In the genomic region with DNA sequence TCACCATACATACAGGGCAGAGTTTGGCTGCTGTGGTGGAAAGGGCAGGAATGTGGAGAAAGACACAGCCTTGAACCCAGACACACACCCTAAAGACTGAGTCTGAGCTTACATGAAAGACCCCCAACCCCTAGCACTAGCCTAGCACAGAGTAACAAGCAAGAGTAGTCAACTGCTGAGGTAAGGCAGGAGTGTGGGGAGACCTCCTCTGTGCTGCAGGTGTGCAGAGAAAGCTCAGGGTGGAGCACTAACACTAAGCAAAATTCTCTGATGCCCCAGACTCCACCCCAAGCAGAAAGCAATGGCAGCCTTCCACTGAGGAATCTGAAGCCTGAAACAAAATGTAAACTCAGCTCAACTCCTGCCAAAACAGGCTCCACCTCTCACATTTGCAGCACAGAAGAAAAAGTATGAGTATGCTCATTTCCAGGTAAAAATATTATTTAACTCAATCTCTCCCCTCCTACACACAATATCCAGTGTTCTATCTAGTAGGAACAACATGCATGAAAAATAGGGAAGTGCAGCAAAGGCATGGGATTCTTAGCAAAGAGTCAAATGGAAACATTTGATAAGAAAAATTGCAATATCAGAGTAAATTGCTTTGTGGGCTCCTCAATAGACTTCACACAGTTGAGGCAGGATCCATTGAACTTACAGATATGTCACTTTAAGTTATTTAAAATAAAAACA, we compare ENCODE assay signal across 8 cellular contexts.
A peak's percentile ranks its signal among the peaks of the same experiment; 100 is the strongest.
DNase-seq lines count a peak whose midpoint lies in the region; ATAC-seq, FAIRE-seq and TF ChIP-seq lines count a peak whose summit lies in the region.

No MANE protein-coding gene starts in this region.

- H3K27me3 ChIP-seq in RWPE2 (ENCODE audit: insufficient read depth, poor library complexity, severe bottlenecking) (no peaks in the 10 kb centered on the region), small intestine (ENCODE audit: control insufficient read depth in 2 of 2, insufficient read depth in 2 of 2, low read length in 2 of 2) (no peaks in the 10 kb centered on the region)

- peak; percentile 39 for ATAC-seq in GM19397 (IDR thresholded peaks at IDR 0.05; ENCODE audit: unreplicated experiment)
- ATAC-seq in HG03196 (IDR thresholded peaks at IDR 0.05; ENCODE audit: unreplicated experiment), result peak; percentile 32
- ATAC-seq in RWPE2 (ENCODE audit: low read depth), result peak; percentile 95

- no peak for FAIRE-seq in small intestine (lab: Jason Lieb, UNC)

- DNase-seq in NCI-H748 (lab: John Stamatoyannopoulos, UW; ENCODE audit: unreplicated experiment) (peak; percentile 21), NCI-H748 treated with DMSO at 0.1 percent for 48 hours (lab: John Stamatoyannopoulos, UW) (no peak), RWPE2 (ENCODE audit: low spot score) (no peak), fibroblast of villous mesenchyme (ENCODE audit: low read depth) (peak; percentile 58), small intestine (peak; percentile 5)
- no peak for DNase-seq in stimulated activated CD4-positive, alpha-beta T cell treated with anti-CD3 and anti-CD28 coated beads, Interleukin-12 subunit alpha, Interleukin-12 subunit beta, amount 100 ng/mL, for 4 hours

- H3K4me1 ChIP-seq in RWPE2 (ENCODE audit: insufficient read depth, poor library complexity, severe bottlenecking), result peaks cover 3% of the 10 kb centered on the region
- H3K4me1 ChIP-seq in small intestine (ENCODE audit: control insufficient read depth in 2 of 2, insufficient read depth in 1 of 2, low read depth in 1 of 2, low read length in 1 of 2), result peaks cover 0 to 4% of the 10 kb centered on the region in 2 donors

- H3K9me3 ChIP-seq in RWPE2 (ENCODE audit: severe bottlenecking) (no peaks in the 10 kb centered on the region), small intestine (ENCODE audit: control insufficient read depth, low read depth) (no peaks in the 10 kb centered on the region)

- H3K4me3 ChIP-seq in RWPE2 (ENCODE audit: severe bottlenecking), result no peak overlapping the region
- H3K4me3 ChIP-seq in fibroblast of villous mesenchyme (ENCODE audit: low read depth, low read length), result no peak overlapping the region
- no peak overlapping the region for H3K4me3 ChIP-seq in small intestine (ENCODE audit: low read depth in 1 of 2, low read length in 2 of 2)

- H3K27ac ChIP-seq in RWPE2 (ENCODE audit: poor library complexity, severe bottlenecking), result no peak overlapping the region
- H3K27ac ChIP-seq in small intestine (ENCODE audit: low read depth in 1 of 2, low read length in 1 of 2), result no peak overlapping the region

- TF ChIP-seq CTCF in RWPE2 (IDR thresholded peaks at IDR 0.05; ENCODE audit: poor library complexity, severe bottlenecking) (peak; percentile 54), fibroblast of villous mesenchyme (IDR thresholded peaks at IDR 0.05; ENCODE audit: insufficient read depth, low read depth, low read length) (peak; percentile 54)

- no peaks in the 10 kb centered on the region for H3K36me3 ChIP-seq in RWPE2 (ENCODE audit: low read depth)
- H3K36me3 ChIP-seq in small intestine (ENCODE audit: control insufficient read depth in 2 of 2, insufficient read depth in 2 of 2, low read length in 2 of 2), result no peaks in the 10 kb centered on the region

Comparison
In these comparisons a context has a peak if more than half of its experiments do, and no peak if none do; other contexts are left out.
1. DNase-seq: peak in NCI-H748 (single experiment), fibroblast of villous mesenchyme (single experiment) and small intestine (single experiment); none in NCI-H748 treated with DMSO at 0.1 percent for 48 hours (single experiment), RWPE2 (single experiment) and stimulated activated CD4-positive, alpha-beta T cell treated with anti-CD3 and anti-CD28 coated beads, Interleukin-12 subunit alpha, Interleukin-12 subunit beta, amount 100 ng/mL, for 4 hours (single experiment).
2. ATAC-seq: peak in every context shown above with its lines; median percentile 95 in RWPE2; 39 in GM19397; 32 in HG03196.